ENCODE assay signal across 9 cellular contexts in genomic region chr19:41323023-41323422, GRCh38. TPM values are rescaled to one million over a fixed set of nuclear protein-coding genes. Genes with fewer than 3 reads are reported as not detected.
DNase-seq lines count a peak whose midpoint lies in the region; ATAC-seq and TF ChIP-seq lines count a peak whose summit lies in the region.
"Had no signal": no experiment of that assay in that cellular context is flagged by ENCODE, and none has a peak within 500 bp of the region (broad histone marks: within the 10 kb centered on the region; RNA-seq: fewer than 3 reads in every experiment).

No MANE protein-coding gene starts in this region.

- no peaks in the 10 kb centered on the region for H3K9me3 ChIP-seq in heart right ventricle
- no peaks in the 10 kb centered on the region for H3K9me3 ChIP-seq in smooth muscle cell (replicated peaks; ENCODE audit: low read depth)
- no peaks in the 10 kb centered on the region for H3K9me3 ChIP-seq in mucosa of descending colon

- H3K27me3 ChIP-seq in GM23338 (ENCODE audit: insufficient read depth): no peaks in the 10 kb centered on the region
- H3K27me3 ChIP-seq in heart right ventricle: no peaks in the 10 kb centered on the region
- H3K27me3 ChIP-seq in smooth muscle cell (ENCODE audit: low read depth): no peaks in the 10 kb centered on the region

- peak overlapping the region; percentile 88 for H3K9ac ChIP-seq in smooth muscle cell (ENCODE audit: low read depth)

- peak overlapping the region; percentile 34; the same call in 1 of the 3 replicates for H3K4me3 Mint-ChIP-seq in GM23338
- H3K4me3 Mint-ChIP-seq in activated CD4-positive, alpha-beta memory T cell treated with anti-CD3 and anti-CD28 coated beads, Interleukin-2, amount 10 ng/mL, durations not matched to agents 7 days and 5 days: no peak overlapping the region

- H3K4me3 ChIP-seq in GM23338 (no peak overlapping the region), heart right ventricle (no peak overlapping the region), smooth muscle cell (no peak overlapping the region), mucosa of descending colon (no peak overlapping the region)

- H3K36me3 Mint-ChIP-seq in GM23338 (ENCODE audit: low read depth): peaks cover 31% of the 10 kb centered on the region
- H3K36me3 Mint-ChIP-seq in activated CD4-positive, alpha-beta memory T cell treated with anti-CD3 and anti-CD28 coated beads, Interleukin-2, amount 10 ng/mL, durations not matched to agents 7 days and 5 days (ENCODE audit: low read depth): peaks cover 65% of the 10 kb centered on the region

- peaks cover 31% of the 10 kb centered on the region for H3K27me3 Mint-ChIP-seq in GM23338 (ENCODE audit: insufficient read depth, low read depth, poor library complexity)
- H3K27me3 Mint-ChIP-seq in activated CD4-positive, alpha-beta memory T cell treated with anti-CD3 and anti-CD28 coated beads, Interleukin-2, amount 10 ng/mL, durations not matched to agents 7 days and 5 days: no peaks in the 10 kb centered on the region

- H3K9me2 ChIP-seq in GM23338 (ENCODE audit: insufficient read depth): no peaks in the 10 kb centered on the region

- no peaks in the 10 kb centered on the region for H3K79me2 ChIP-seq in GM23338 (replicated peaks; ENCODE audit: insufficient read depth)
- H3K79me2 ChIP-seq in smooth muscle cell (ENCODE audit: low read depth): no peaks in the 10 kb centered on the region

- DNase-seq in GM23338 (ENCODE audit: low spot score) (no peak), heart right ventricle (peak in 1 of 2 donors; percentile 52), smooth muscle cell (lab: John Stamatoyannopoulos, UW; ENCODE audit: unreplicated experiment) (no peak), HuH-7.5 (ENCODE audit: low spot score) (no peak), mucosa of descending colon (no peak), NCI-H2227 (lab: John Stamatoyannopoulos, UW; ENCODE audit: unreplicated experiment) (no peak)
- no peak for DNase-seq in activated CD4-positive, alpha-beta memory T cell treated with anti-CD3 and anti-CD28 coated beads, Interleukin-2, amount 10 ng/mL, durations not matched to agents 7 days and 5 days
- DNase-seq: T-helper 9 cell had no signal

- WGBS in heart right ventricle, 2 donors: 59 to 66% methylated on average over 7 of the region's 7 CpGs
- 5% methylated on average over 7 of the region's 7 CpGs for WGBS in smooth muscle cell (ENCODE audit: low lambda C conversion rate)

- POLR2A ChIA-PET in activated CD4-positive, alpha-beta memory T cell treated with anti-CD3 and anti-CD28 coated beads, Interleukin-2, amount 10 ng/mL, durations not matched to agents 7 days and 5 days (lab: Charles Lee): interaction anchor here (1.0 to 7.7 kb wide), 3 partner anchors 13 to 537 kb away, joined by 3 to 42 read pairs (median 11); partner anchors contain the start of genes CCDC97 and RPS19

- TF ChIP-seq CTCF in GM23338 (conservative IDR thresholded peaks at IDR 0.05; ENCODE audit: low read depth in 2 of 2): no peak
- no peak for TF ChIP-seq CTCF in heart right ventricle (IDR thresholded peaks at IDR 0.05)
- TF ChIP-seq CTCF in smooth muscle cell (IDR thresholded peaks at IDR 0.05; ENCODE audit: borderline replicate concordance, insufficient read depth, poor library complexity, severe bottlenecking): no peak
- TF ChIP-seq CTCF in mucosa of descending colon (IDR thresholded peaks at IDR 0.05): no peak

- ATAC-seq in GM23338 (no peak), heart right ventricle (no peak), mucosa of descending colon (no peak), GM19455 (IDR thresholded peaks at IDR 0.05; ENCODE audit: unreplicated experiment) (no peak)

- CTCF ChIA-PET in activated CD4-positive, alpha-beta memory T cell treated with anti-CD3 and anti-CD28 coated beads, Interleukin-2, amount 10 ng/mL, durations not matched to agents 7 days and 5 days (lab: Charles Lee): interaction anchor here (1.2 to 1.5 kb wide), 2 partner anchors 30 to 32 kb away, joined by 3 to 4 read pairs; no protein-coding TSS in a partner anchor

- H3K9me3 Mint-ChIP-seq in GM23338: peaks cover 3% of the 10 kb centered on the region; the same call in 2 of the 3 replicates
- H3K9me3 Mint-ChIP-seq in activated CD4-positive, alpha-beta memory T cell treated with anti-CD3 and anti-CD28 coated beads, Interleukin-2, amount 10 ng/mL, durations not matched to agents 7 days and 5 days: no peaks in the 10 kb centered on the region

- H4K20me1 ChIP-seq in GM23338 (replicated peaks; ENCODE audit: insufficient read depth) (no peaks in the 10 kb centered on the region; the same call in 1 of the 2 replicates), smooth muscle cell (ENCODE audit: low read depth) (peaks cover 13% of the 10 kb centered on the region)

- H3K36me3 ChIP-seq in GM23338 (ENCODE audit: insufficient read depth) (no peaks in the 10 kb centered on the region), heart right ventricle (peaks cover 0 to 56% (median 22%) of the 10 kb centered on the region in 9 donors), smooth muscle cell (ENCODE audit: low read depth) (no peaks in the 10 kb centered on the region), mucosa of descending colon (ENCODE audit: low read depth) (no peaks in the 10 kb centered on the region)

- H3F3A ChIP-seq in GM23338 (replicated peaks; ENCODE audit: low read depth): peaks cover 27% of the 10 kb centered on the region
- peaks cover 44% of the 10 kb centered on the region for H3F3A ChIP-seq in smooth muscle cell (ENCODE audit: low read depth)

- peak overlapping the region; percentile 56 for H3K27ac Mint-ChIP-seq in GM23338
- H3K27ac Mint-ChIP-seq in activated CD4-positive, alpha-beta memory T cell treated with anti-CD3 and anti-CD28 coated beads, Interleukin-2, amount 10 ng/mL, durations not matched to agents 7 days and 5 days: peak overlapping the region; percentile 34

- H3K4me2 ChIP-seq in GM23338: peak overlapping the region; percentile 51
- H3K4me2 ChIP-seq in smooth muscle cell: peak overlapping the region; percentile 77

- peak overlapping the region; percentile 84; the same call in 1 of the 2 replicates for H3K27ac ChIP-seq in GM23338 (ENCODE audit: low read depth)
- H3K27ac ChIP-seq in heart right ventricle: peak overlapping the region; percentile 77 to 96 (median 88)
- H3K27ac ChIP-seq in smooth muscle cell (ENCODE audit: low read depth): peak overlapping the region; percentile 97

- H2AFZ ChIP-seq in GM23338: no peak overlapping the region
- H2AFZ ChIP-seq in smooth muscle cell (ENCODE audit: low read depth): no peak overlapping the region

- H3K4me1 ChIP-seq in GM23338 (ENCODE audit: insufficient read depth) (peaks cover 52% of the 10 kb centered on the region), heart right ventricle (peaks cover 45 to 71% (median 68%) of the 10 kb centered on the region in 9 donors), smooth muscle cell (ENCODE audit: low read depth) (peaks cover 41% of the 10 kb centered on the region), mucosa of descending colon (ENCODE audit: low read depth) (peaks cover 30% of the 10 kb centered on the region)

- intact Hi-C loops in heart right ventricle (cut with DNase I): loop anchor here in 5 of 10 donors (5.0 to 10.0 kb wide), 6 partner anchors 34 to 252 kb away; partner anchors contain the start of genes B3GNT8 (in 1 of the 5), B9D2 (in 1 of the 5), CEACAM21 (in 1 of the 5) and DMAC2 (in 1 of the 5)
- intact Hi-C loops in mucosa of descending colon (cut with DNase I, micrococcal nuclease): no loop called here

- peaks cover 54% of the 10 kb centered on the region for H3K4me1 Mint-ChIP-seq in GM23338
- H3K4me1 Mint-ChIP-seq in activated CD4-positive, alpha-beta memory T cell treated with anti-CD3 and anti-CD28 coated beads, Interleukin-2, amount 10 ng/mL, durations not matched to agents 7 days and 5 days: peaks cover 45% of the 10 kb centered on the region

RNA-seq across cellular contexts. Expression of gene CCDC97, which starts 13.1 kb away (rescaled TPM):
- total RNA-seq in GM23338 (2014; rRNA removed; shearing (Covaris generic)): 8.0 and 9.7 TPM in 2 replicates
- polyA plus RNA-seq in GM23338 (2016; fragmentation: Nextera tagmentation; extraction: Ambion mirVana): 8.2 and 11.0 TPM in 2 replicates
- total RNA-seq in activated CD4-positive, alpha-beta memory T cell treated with anti-CD3 and anti-CD28 coated beads, Interleukin-2, amount 10 ng/mL, durations not matched to agents 7 days and 5 days: 10 to 100 TPM; 43.0 to 43.4 TPM
- 10 to 100 TPM; 12.6 to 19.2 (median 16.4) TPM for total RNA-seq in heart right ventricle
- polyA plus RNA-seq in heart right ventricle: 10 to 100 TPM; 11.3 to 11.5 TPM
- total RNA-seq in smooth muscle cell: 3.0 and 7.5 TPM in 2 replicates
- polyA plus RNA-seq in smooth muscle cell: 15.3 and 18.2 TPM in 2 replicates
- total RNA-seq in mucosa of descending colon: 10 to 100 TPM; 26.2 to 29.6 (median 27.0) TPM

RNA-seq across cellular contexts. Expression of gene TGFB1, which starts 30.7 kb away (rescaled TPM):
- 6.7 and 7.9 TPM in 2 replicates for total RNA-seq in GM23338 (2014; rRNA removed; shearing (Covaris generic))
- polyA plus RNA-seq in GM23338 (2016; fragmentation: Nextera tagmentation; extraction: Ambion mirVana): 0.99 and 1.4 TPM in 2 replicates
- total RNA-seq in activated CD4-positive, alpha-beta memory T cell treated with anti-CD3 and anti-CD28 coated beads, Interleukin-2, amount 10 ng/mL, durations not matched to agents 7 days and 5 days: 100 to 1,000 TPM; 236 to 247 TPM
- 10 to 100 TPM in 8 of 10 donors, 1 to 10 TPM in 2; 9.7 to 44.9 (median 13.2) TPM for total RNA-seq in heart right ventricle
- polyA plus RNA-seq in heart right ventricle: 10 to 100 TPM; 14.0 to 19.9 TPM
- total RNA-seq in smooth muscle cell: 37.6 and 51.7 TPM in 2 replicates
- 199 and 216 TPM in 2 replicates for polyA plus RNA-seq in smooth muscle cell
- 10 to 100 TPM in 2 of 3 donors, 1 to 10 TPM in 1; 8.2 to 39.6 (median 21.8) TPM for total RNA-seq in mucosa of descending colon

RNA-seq across cellular contexts. Expression of gene B9D2, which starts 40.9 kb away (rescaled TPM):
- total RNA-seq in GM23338 (2014; rRNA removed; shearing (Covaris generic)): 2.7 and 3.0 TPM in 2 replicates
- polyA plus RNA-seq in GM23338 (2016; fragmentation: Nextera tagmentation; extraction: Ambion mirVana) (4.9 and 7.4 TPM in 2 replicates), heart right ventricle (10 to 100 TPM in 1 of 2 donors, 1 to 10 TPM in 1; 2.5 to 12.6 TPM), smooth muscle cell (12.2 and 13.9 TPM in 2 replicates)
- 10 to 100 TPM; 10.8 to 11.2 TPM for total RNA-seq in activated CD4-positive, alpha-beta memory T cell treated with anti-CD3 and anti-CD28 coated beads, Interleukin-2, amount 10 ng/mL, durations not matched to agents 7 days and 5 days
- total RNA-seq in heart right ventricle (1 to 10 TPM in 9 of 10 donors, under 1 TPM in 1; 1.00 to 5.8 (median 2.3) TPM), smooth muscle cell (1.6 and 2.1 TPM in 2 replicates), mucosa of descending colon (10 to 100 TPM in 1 of 3 donors, 1 to 10 TPM in 2; 7.0 to 11.3 (median 9.1) TPM)

RNA-seq across cellular contexts. Expression of gene TMEM91, which starts 53.3 kb away (rescaled TPM):
- total RNA-seq in GM23338 (2014; rRNA removed; shearing (Covaris generic)): 9.3 and 9.5 TPM in 2 replicates
- polyA plus RNA-seq in GM23338 (2016; fragmentation: Nextera tagmentation; extraction: Ambion mirVana) (8.1 and 10.6 TPM in 2 replicates), heart right ventricle (10 to 100 TPM in 1 of 2 donors, 1 to 10 TPM in 1; 3.8 to 11.3 TPM), smooth muscle cell (24.3 and 25.6 TPM in 2 replicates)
- 1 to 10 TPM; 8.0 to 9.6 TPM for total RNA-seq in activated CD4-positive, alpha-beta memory T cell treated with anti-CD3 and anti-CD28 coated beads, Interleukin-2, amount 10 ng/mL, durations not matched to agents 7 days and 5 days
- total RNA-seq in heart right ventricle (1 to 10 TPM; 1.2 to 4.7 (median 2.0) TPM), smooth muscle cell (11.0 and 19.2 TPM in 2 replicates), mucosa of descending colon (10 to 100 TPM in 1 of 3 donors, 1 to 10 TPM in 2; 3.8 to 15.2 (median 5.6) TPM)

RNA-seq across cellular contexts. Expression of gene HNRNPUL1, which starts 58.9 kb away (rescaled TPM):
- 166 and 204 TPM in 2 replicates for total RNA-seq in GM23338 (2014; rRNA removed; shearing (Covaris generic))
- polyA plus RNA-seq in GM23338 (2016; fragmentation: Nextera tagmentation; extraction: Ambion mirVana): 204 and 207 TPM in 2 replicates
- total RNA-seq in activated CD4-positive, alpha-beta memory T cell treated with anti-CD3 and anti-CD28 coated beads, Interleukin-2, amount 10 ng/mL, durations not matched to agents 7 days and 5 days: 100 to 1,000 TPM; 373 to 398 TPM
- total RNA-seq in heart right ventricle: 100 to 1,000 TPM; 101 to 151 (median 108) TPM
- polyA plus RNA-seq in heart right ventricle: 10 to 100 TPM; 55.5 to 65.6 TPM
- total RNA-seq in smooth muscle cell: 78.6 and 101 TPM in 2 replicates
- polyA plus RNA-seq in smooth muscle cell: 121 and 125 TPM in 2 replicates
- 100 to 1,000 TPM; 155 to 234 (median 190) TPM for total RNA-seq in mucosa of descending colon
